Comparison of ENCODE assay signal across 1 cellular context in genomic region chr18:72866572-72866900, GRCh38.
TF ChIP-seq lines count a peak whose summit lies in the region.

No MANE protein-coding gene starts in this region.

TF ChIP-seq in GM23338, 12 proteins besides CTCF, POLR2A, EP300 and RAD21 (continued from another document):
- TF ChIP-seq ZNF462 (CRISPR knock-in tag; IDR thresholded peaks at IDR 0.05): no peak
- no peak for TF ChIP-seq POLR2AphosphoS5 (IDR thresholded peaks at IDR 0.05; ENCODE audit: low read depth)
- TF ChIP-seq, protein P1, sequence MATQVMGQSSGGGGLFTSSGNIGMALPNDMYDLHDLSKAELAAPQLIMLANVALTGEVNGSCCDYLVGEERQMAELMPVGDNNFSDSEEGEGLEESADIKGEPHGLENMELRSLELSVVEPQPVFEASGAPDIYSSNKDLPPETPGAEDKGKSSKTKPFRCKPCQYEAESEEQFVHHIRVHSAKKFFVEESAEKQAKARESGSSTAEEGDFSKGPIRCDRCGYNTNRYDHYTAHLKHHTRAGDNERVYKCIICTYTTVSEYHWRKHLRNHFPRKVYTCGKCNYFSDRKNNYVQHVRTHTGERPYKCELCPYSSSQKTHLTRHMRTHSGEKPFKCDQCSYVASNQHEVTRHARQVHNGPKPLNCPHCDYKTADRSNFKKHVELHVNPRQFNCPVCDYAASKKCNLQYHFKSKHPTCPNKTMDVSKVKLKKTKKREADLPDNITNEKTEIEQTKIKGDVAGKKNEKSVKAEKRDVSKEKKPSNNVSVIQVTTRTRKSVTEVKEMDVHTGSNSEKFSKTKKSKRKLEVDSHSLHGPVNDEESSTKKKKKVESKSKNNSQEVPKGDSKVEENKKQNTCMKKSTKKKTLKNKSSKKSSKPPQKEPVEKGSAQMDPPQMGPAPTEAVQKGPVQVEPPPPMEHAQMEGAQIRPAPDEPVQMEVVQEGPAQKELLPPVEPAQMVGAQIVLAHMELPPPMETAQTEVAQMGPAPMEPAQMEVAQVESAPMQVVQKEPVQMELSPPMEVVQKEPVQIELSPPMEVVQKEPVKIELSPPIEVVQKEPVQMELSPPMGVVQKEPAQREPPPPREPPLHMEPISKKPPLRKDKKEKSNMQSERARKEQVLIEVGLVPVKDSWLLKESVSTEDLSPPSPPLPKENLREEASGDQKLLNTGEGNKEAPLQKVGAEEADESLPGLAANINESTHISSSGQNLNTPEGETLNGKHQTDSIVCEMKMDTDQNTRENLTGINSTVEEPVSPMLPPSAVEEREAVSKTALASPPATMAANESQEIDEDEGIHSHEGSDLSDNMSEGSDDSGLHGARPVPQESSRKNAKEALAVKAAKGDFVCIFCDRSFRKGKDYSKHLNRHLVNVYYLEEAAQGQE (IDR thresholded peaks at IDR 0.05; ENCODE audit: unreplicated experiment): no peak
- TF ChIP-seq ETS1 (IDR thresholded peaks at IDR 0.05): no peak
- TF ChIP-seq JUNB (IDR thresholded peaks at IDR 0.05; ENCODE audit: unreplicated experiment): no peak
- no peak for TF ChIP-seq CREB1 (CRISPR knock-in tag; IDR thresholded peaks at IDR 0.05; ENCODE audit: low read depth)
- TF ChIP-seq EZH2 (IDR thresholded peaks at IDR 0.05; ENCODE audit: low read depth, unreplicated experiment): no peak
